Comparison of ENCODE assay signal across 8 cellular contexts in genomic region chr1:173173388-173173787, GRCh38.
"Had no signal": no experiment of that assay in that cellular context is flagged by ENCODE, and none has a peak within 500 bp of the region (broad histone marks: within the 10 kb centered on the region; RNA-seq: fewer than 3 reads in every experiment).

No MANE protein-coding gene starts in this region.

- H3K4me3 ChIP-seq: GM12878 had no signal

- FAIRE-seq: G401.6, GM12878, GM12891, GM12892, GM18507, GM19239 had no signal

- DNase-seq: GDM1, GF-D8 had no signal

- ATAC-seq: GM12878 had no signal
